In genomic region chr6:29079203-29079602, GRCh38 we compare ENCODE assay signal across 34 cellular contexts. TPM values are rescaled to one million over a fixed set of nuclear protein-coding genes. Genes with fewer than 3 reads are reported as not detected.
"Had no signal": no experiment of that assay in that cellular context is flagged by ENCODE, and none has a peak within 500 bp of the region (broad histone marks: within the 10 kb centered on the region; RNA-seq: fewer than 3 reads in every experiment).

No MANE protein-coding gene starts in this region.

- H3K36me3 Mint-ChIP-seq: mesothelial cell of epicardium, naive B cell had no signal

- ATAC-seq: effector memory CD8-positive, alpha-beta T cell; esophagus mucosa; gastrocnemius medialis; heart right ventricle; left cardiac atrium; left lung; left ventricle myocardium superior; lower lobe of right lung; mucosa of descending colon had no signal

- H3K9me3 ChIP-seq: colonic mucosa, esophagus squamous epithelium, gastrocnemius medialis, heart right ventricle, left lung, lower lobe of right lung, mucosa of descending colon had no signal

- H3K27me3 ChIP-seq: colonic mucosa, esophagus squamous epithelium, gastrocnemius medialis had no signal

- H3K36me3 ChIP-seq: colonic mucosa, esophagus squamous epithelium, gastrocnemius medialis, heart right ventricle, left lung, lower lobe of right lung had no signal

- DNase-seq: colonic mucosa; cortex of kidney; effector CD8-positive, alpha-beta T cell; effector memory CD8-positive, alpha-beta T cell; endodermal cell; erythroblast; esophagus squamous epithelium; foreskin fibroblast; foreskin melanocyte; gastrocnemius medialis; glutamatergic neuron; heart right ventricle; hippocampal formation; left cardiac atrium; left lung; left ventricle myocardium superior; lower lobe of right lung; mesenchymal stem cell; mucosa of descending colon; naive B cell had no signal

- FAIRE-seq: endometrium, islet of Langerhans, keratinocyte had no signal

- H3K27ac Mint-ChIP-seq: dendritic cell treated with granulocyte-macrophage colony-stimulating factor and Interleukin-4, amounts not matched to agents 40 ng/mL and 50 ng/mL, for 4 days; effector memory CD8-positive, alpha-beta T cell; endodermal cell; mesothelial cell of epicardium; naive B cell had no signal

- H3K4me3 ChIP-seq: colonic mucosa, esophagus squamous epithelium, gastrocnemius medialis, heart right ventricle, left lung, lower lobe of right lung, mucosa of descending colon had no signal

- H3K4me1 ChIP-seq: colonic mucosa, esophagus squamous epithelium, gastrocnemius medialis, heart right ventricle, left lung, lower lobe of right lung had no signal

- H3K4me1 Mint-ChIP-seq: endodermal cell, mesothelial cell of epicardium, naive B cell had no signal

- H3K27ac ChIP-seq: colonic mucosa, epithelial cell of prostate, esophagus squamous epithelium, gastrocnemius medialis, heart right ventricle, left lung, lower lobe of right lung had no signal

- H3K9me3 Mint-ChIP-seq: dendritic cell treated with granulocyte-macrophage colony-stimulating factor and Interleukin-4, amounts not matched to agents 40 ng/mL and 50 ng/mL, for 4 days; effector memory CD8-positive, alpha-beta T cell; endodermal cell; mesothelial cell of epicardium had no signal

- H3K4me3 Mint-ChIP-seq: dendritic cell treated with granulocyte-macrophage colony-stimulating factor and Interleukin-4, amounts not matched to agents 40 ng/mL and 50 ng/mL, for 4 days; effector memory CD8-positive, alpha-beta T cell; endodermal cell; mesothelial cell of epicardium; naive B cell had no signal

RNA-seq across cellular contexts. Expression of gene OR2B3, which starts 7.9 kb away (rescaled TPM):
- total RNA-seq: colonic mucosa, dermis microvascular lymphatic vessel endothelial cell, endodermal cell, esophagus mucosa, esophagus squamous epithelium, gastrocnemius medialis, glomerular endothelial cell, heart right ventricle, kidney epithelial cell, left cardiac atrium, left lung, left ventricle myocardium superior, lower leg skin, lower lobe of right lung, lung microvascular endothelial cell, mesenteric fat pad, mesothelial cell of epicardium, mucosa of descending colon, myocyte had no signal
- polyA plus RNA-seq: heart right ventricle, keratinocyte had no signal

RNA-seq across cellular contexts. Expression of gene OR2J1, which starts 20.1 kb away (rescaled TPM):
- total RNA-seq: colonic mucosa, dermis microvascular lymphatic vessel endothelial cell, endodermal cell, esophagus mucosa, esophagus squamous epithelium, gastrocnemius medialis, glomerular endothelial cell, heart right ventricle, kidney epithelial cell, left cardiac atrium, left lung, left ventricle myocardium superior, lower leg skin, lower lobe of right lung, lung microvascular endothelial cell, mesenteric fat pad, mesothelial cell of epicardium, mucosa of descending colon, myocyte had no signal
- polyA plus RNA-seq: heart right ventricle, keratinocyte had no signal

RNA-seq across cellular contexts. Expression of gene OR2J3, which starts 28.7 kb away (rescaled TPM):
- total RNA-seq: colonic mucosa, dermis microvascular lymphatic vessel endothelial cell, endodermal cell, esophagus mucosa, esophagus squamous epithelium, gastrocnemius medialis, glomerular endothelial cell, heart right ventricle, kidney epithelial cell, left cardiac atrium, left lung, left ventricle myocardium superior, lower leg skin, lower lobe of right lung, lung microvascular endothelial cell, mesenteric fat pad, mesothelial cell of epicardium, mucosa of descending colon, myocyte had no signal
- polyA plus RNA-seq: heart right ventricle, keratinocyte had no signal

RNA-seq across cellular contexts. Expression of gene OR2W1, which starts 34.2 kb away (rescaled TPM):
- total RNA-seq: colonic mucosa, dermis microvascular lymphatic vessel endothelial cell, endodermal cell, esophagus mucosa, esophagus squamous epithelium, gastrocnemius medialis, glomerular endothelial cell, heart right ventricle, kidney epithelial cell, left cardiac atrium, left lung, left ventricle myocardium superior, lower leg skin, lower lobe of right lung, lung microvascular endothelial cell, mesenteric fat pad, mesothelial cell of epicardium, mucosa of descending colon, myocyte had no signal
- polyA plus RNA-seq: heart right ventricle, keratinocyte had no signal
